1 cellular context compared by ENCODE assay signal in the genomic region with DNA sequence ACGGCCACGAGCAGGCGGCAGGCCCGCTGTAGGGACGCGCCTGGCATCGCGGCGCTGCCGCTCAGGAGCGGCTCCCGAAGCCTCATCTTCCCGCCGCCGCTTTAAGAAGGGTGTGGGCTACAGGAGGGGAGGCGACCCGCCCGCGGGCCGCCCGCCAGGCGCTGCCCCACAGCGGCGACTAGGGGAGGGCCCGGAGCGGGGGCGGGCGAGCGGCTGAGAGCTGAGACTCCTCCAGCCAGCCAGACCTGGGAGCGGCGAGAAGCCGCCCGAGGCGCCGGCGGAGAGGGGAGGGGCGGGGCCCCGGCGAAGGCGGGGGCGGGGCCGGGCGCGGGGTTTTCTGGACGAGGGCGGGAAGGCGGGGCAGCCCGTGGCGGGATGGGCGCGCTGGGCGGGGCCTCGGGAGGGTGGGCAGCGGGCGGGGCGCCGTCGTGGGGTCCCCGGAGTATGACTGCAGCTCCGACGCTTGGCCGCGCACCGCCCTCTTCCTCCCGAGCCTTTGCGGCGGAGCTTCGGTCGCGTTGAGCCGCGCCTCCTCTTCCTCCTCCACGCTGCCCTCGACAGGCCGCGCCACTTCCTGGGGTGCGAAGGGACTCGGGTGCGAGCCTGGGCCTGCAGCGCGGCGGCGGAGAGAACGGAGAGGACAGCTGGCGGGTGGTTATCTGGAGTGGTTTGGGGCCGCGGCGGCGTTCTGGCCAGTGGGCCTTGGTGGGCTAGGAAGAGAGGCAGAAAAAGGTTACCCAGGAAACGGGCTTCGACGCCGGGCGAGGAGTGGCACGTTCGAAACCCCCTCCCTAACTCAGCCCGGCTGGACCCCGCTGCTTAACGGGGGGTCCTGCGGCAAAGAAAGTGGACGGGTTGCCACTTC.
TF ChIP-seq lines count a peak whose summit lies in the region.

Gene B4GALT1, minus strand, starts transcription at position 253 of the 865 bp plus-strand sequence. Its CDS starts 167 bp downstream, at position 86.

TF ChIP-seq in A549, 52 proteins besides CTCF, POLR2A, EP300 and RAD21 (continued from another document):
- peak; percentile 55; the same call in 1 of the 2 replicates for TF ChIP-seq HOXB5 (CRISPR knock-in tag; IDR thresholded peaks at IDR 0.05)
- TF ChIP-seq JUN (IDR thresholded peaks at IDR 0.05), result peak; percentile 33 to 77; a peak in 1 of 5 replicates
- no peak for TF ChIP-seq KDM1A (IDR thresholded peaks at IDR 0.05; ENCODE audit: low read depth)
- TF ChIP-seq CEBPB (IDR thresholded peaks at IDR 0.05), result no peak
- no peak for TF ChIP-seq ZSCAN20 (CRISPR knock-in tag; IDR thresholded peaks at IDR 0.05)
- TF ChIP-seq EHF (CRISPR knock-in tag; IDR thresholded peaks at IDR 0.05), result 0 out of 2 replicates have a peak, but pooled peaks have one; percentile 64
- TF ChIP-seq GATA3 (IDR thresholded peaks at IDR 0.05; ENCODE audit: borderline replicate concordance), result no peak
- TF ChIP-seq RNF2 (IDR thresholded peaks at IDR 0.05; ENCODE audit: borderline replicate concordance, low read depth), result no peak
- no peak for TF ChIP-seq CHD2 (IDR thresholded peaks at IDR 0.05; ENCODE audit: low read length, partially characterized antibody)
- TF ChIP-seq CHD4 (IDR thresholded peaks at IDR 0.05; ENCODE audit: borderline replicate concordance), result no peak
- TF ChIP-seq BCL3 (IDR thresholded peaks at IDR 0.05), result peak; percentile 60; the same call in 2 of the 3 replicates
- TF ChIP-seq CBX2 (IDR thresholded peaks at IDR 0.05; ENCODE audit: borderline replicate concordance, low read depth), result no peak
- TF ChIP-seq CBX8 (IDR thresholded peaks at IDR 0.05), result no peak
- no peak for TF ChIP-seq RARB (CRISPR knock-in tag; IDR thresholded peaks at IDR 0.05)
- TF ChIP-seq RFX5 (IDR thresholded peaks at IDR 0.05), result no peak
- TF ChIP-seq, protein P1, sequence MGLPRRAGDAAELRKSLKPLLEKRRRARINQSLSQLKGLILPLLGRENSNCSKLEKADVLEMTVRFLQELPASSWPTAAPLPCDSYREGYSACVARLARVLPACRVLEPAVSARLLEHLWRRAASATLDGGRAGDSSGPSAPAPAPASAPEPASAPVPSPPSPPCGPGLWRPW (IDR thresholded peaks at IDR 0.05), result no peak
- TF ChIP-seq, protein P2, sequence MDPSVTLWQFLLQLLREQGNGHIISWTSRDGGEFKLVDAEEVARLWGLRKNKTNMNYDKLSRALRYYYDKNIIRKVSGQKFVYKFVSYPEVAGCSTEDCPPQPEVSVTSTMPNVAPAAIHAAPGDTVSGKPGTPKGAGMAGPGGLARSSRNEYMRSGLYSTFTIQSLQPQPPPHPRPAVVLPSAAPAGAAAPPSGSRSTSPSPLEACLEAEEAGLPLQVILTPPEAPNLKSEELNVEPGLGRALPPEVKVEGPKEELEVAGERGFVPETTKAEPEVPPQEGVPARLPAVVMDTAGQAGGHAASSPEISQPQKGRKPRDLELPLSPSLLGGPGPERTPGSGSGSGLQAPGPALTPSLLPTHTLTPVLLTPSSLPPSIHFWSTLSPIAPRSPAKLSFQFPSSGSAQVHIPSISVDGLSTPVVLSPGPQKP (IDR thresholded peaks at IDR 0.05; ENCODE audit: low read depth, low read length), result no peak
- TF ChIP-seq NFE2L2 (conservative IDR thresholded peaks at IDR 0.05; ENCODE audit: low read length), result no peak
- TF ChIP-seq MAZ (IDR thresholded peaks at IDR 0.05; ENCODE audit: borderline replicate concordance, low read depth, low read length), result 0 out of 2 replicates have a peak, but pooled peaks have one; percentile 73
- no peak for TF ChIP-seq FOSL2 (IDR thresholded peaks at IDR 0.05)
- TF ChIP-seq FOSL2 (CRISPR knock-in tag; IDR thresholded peaks at IDR 0.05), result no peak
- no peak for TF ChIP-seq HOXA7 (CRISPR knock-in tag; IDR thresholded peaks at IDR 0.05)
- TF ChIP-seq SREBF2 (IDR thresholded peaks at IDR 0.05), result no peak
- peak; percentile 96 for TF ChIP-seq MAX (IDR thresholded peaks at IDR 0.05)
- TF ChIP-seq, protein P3, sequence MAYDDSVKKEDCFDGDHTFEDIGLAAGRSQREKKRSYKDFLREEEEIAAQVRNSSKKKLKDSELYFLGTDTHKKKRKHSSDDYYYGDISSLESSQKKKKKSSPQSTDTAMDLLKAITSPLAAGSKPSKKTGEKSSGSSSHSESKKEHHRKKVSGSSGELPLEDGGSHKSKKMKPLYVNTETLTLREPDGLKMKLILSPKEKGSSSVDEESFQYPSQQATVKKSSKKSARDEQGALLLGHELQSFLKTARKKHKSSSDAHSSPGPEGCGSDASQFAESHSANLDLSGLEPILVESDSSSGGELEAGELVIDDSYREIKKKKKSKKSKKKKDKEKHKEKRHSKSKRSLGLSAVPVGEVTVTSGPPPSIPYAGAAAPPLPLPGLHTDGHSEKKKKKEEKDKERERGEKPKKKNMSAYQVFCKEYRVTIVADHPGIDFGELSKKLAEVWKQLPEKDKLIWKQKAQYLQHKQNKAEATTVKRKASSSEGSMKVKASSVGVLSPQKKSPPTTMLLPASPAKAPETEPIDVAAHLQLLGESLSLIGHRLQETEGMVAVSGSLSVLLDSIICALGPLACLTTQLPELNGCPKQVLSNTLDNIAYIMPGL (CRISPR knock-in tag; IDR thresholded peaks at IDR 0.05; ENCODE audit: borderline replicate concordance), result no peak
- TF ChIP-seq, protein P4, sequence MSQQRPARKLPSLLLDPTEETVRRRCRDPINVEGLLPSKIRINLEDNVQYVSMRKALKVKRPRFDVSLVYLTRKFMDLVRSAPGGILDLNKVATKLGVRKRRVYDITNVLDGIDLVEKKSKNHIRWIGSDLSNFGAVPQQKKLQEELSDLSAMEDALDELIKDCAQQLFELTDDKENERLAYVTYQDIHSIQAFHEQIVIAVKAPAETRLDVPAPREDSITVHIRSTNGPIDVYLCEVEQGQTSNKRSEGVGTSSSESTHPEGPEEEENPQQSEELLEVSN (IDR thresholded peaks at IDR 0.05; ENCODE audit: borderline replicate concordance, low read depth), result peak; percentile 96
- peak; percentile 13 for TF ChIP-seq ZFP36 (IDR thresholded peaks at IDR 0.05; ENCODE audit: borderline replicate concordance, partially characterized antibody)
